ENCODE assay signal across 1 cellular context in the genomic region with DNA sequence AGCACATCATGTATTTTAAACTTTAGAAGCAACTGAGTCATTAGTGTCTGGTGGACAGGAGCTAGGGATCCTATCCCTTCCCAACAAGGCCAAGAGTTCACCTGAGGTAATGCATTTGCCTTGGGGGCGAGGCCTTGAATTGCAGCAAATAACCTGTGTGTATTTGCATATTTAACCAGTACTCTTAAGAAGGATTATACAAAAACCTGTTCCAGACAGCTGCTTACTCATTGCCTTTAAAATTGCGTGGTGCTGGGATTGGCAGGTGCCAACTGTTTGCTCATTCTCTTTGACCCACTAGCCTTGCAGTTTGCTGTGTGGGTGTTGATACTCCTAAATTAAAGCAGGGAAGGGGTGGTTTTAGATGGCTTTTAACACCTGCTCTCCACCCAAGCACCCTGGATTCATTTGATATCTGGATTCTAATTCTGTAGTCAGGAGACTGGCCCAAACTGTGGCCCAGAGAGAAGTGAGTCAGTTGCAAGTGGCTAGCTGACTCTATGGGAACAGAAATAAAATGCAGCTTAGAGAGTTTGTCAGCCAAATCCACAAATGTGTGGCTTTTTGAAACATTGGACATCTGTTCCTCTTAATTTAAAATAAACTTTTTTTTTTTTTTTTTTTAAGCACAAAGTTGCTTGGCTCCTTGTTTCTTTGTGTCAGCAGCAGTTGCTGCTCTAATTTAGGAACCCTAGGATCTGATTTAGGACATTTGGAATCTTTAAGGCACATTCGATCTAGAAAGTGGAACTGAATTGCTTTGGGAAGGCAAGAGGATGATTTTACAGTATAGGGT.
TF ChIP-seq lines count a peak whose summit lies in the region.

No MANE protein-coding gene starts in this region.

TF ChIP-seq in HepG2, 621 proteins besides CTCF, POLR2A, EP300 and RAD21 (continued from another document and continues in another):
- TF ChIP-seq, protein P1, sequence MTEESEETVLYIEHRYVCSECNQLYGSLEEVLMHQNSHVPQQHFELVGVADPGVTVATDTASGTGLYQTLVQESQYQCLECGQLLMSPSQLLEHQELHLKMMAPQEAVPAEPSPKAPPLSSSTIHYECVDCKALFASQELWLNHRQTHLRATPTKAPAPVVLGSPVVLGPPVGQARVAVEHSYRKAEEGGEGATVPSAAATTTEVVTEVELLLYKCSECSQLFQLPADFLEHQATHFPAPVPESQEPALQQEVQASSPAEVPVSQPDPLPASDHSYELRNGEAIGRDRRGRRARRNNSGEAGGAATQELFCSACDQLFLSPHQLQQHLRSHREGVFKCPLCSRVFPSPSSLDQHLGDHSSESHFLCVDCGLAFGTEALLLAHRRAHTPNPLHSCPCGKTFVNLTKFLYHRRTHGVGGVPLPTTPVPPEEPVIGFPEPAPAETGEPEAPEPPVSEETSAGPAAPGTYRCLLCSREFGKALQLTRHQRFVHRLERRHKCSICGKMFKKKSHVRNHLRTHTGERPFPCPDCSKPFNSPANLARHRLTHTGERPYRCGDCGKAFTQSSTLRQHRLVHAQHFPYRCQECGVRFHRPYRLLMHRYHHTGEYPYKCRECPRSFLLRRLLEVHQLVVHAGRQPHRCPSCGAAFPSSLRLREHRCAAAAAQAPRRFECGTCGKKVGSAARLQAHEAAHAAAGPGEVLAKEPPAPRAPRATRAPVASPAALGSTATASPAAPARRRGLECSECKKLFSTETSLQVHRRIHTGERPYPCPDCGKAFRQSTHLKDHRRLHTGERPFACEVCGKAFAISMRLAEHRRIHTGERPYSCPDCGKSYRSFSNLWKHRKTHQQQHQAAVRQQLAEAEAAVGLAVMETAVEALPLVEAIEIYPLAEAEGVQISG (CRISPR knock-in tag; IDR thresholded peaks at IDR 0.05), result no peak
- TF ChIP-seq, protein P2, sequence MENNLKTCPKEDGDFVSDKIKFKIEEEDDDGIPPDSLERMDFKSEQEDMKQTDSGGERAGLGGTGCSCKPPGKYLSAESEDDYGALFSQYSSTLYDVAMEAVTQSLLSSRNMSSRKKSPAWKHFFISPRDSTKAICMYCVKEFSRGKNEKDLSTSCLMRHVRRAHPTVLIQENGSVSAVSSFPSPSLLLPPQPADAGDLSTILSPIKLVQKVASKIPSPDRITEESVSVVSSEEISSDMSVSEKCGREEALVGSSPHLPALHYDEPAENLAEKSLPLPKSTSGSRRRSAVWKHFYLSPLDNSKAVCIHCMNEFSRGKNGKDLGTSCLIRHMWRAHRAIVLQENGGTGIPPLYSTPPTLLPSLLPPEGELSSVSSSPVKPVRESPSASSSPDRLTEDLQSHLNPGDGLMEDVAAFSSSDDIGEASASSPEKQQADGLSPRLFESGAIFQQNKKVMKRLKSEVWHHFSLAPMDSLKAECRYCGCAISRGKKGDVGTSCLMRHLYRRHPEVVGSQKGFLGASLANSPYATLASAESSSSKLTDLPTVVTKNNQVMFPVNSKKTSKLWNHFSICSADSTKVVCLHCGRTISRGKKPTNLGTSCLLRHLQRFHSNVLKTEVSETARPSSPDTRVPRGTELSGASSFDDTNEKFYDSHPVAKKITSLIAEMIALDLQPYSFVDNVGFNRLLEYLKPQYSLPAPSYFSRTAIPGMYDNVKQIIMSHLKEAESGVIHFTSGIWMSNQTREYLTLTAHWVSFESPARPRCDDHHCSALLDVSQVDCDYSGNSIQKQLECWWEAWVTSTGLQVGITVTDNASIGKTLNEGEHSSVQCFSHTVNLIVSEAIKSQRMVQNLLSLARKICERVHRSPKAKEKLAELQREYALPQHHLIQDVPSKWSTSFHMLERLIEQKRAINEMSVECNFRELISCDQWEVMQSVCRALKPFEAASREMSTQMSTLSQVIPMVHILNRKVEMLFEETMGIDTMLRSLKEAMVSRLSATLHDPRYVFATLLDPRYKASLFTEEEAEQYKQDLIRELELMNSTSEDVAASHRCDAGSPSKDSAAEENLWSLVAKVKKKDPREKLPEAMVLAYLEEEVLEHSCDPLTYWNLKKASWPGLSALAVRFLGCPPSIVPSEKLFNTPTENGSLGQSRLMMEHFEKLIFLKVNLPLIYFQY (CRISPR knock-in tag; IDR thresholded peaks at IDR 0.05; ENCODE audit: borderline replicate concordance), result no peak
- no peak for TF ChIP-seq ZSCAN29 (CRISPR knock-in tag; conservative IDR thresholded peaks at IDR 0.05)
- no peak for TF ChIP-seq TBP (CRISPR knock-in tag; IDR thresholded peaks at IDR 0.05)
- TF ChIP-seq THAP11 (CRISPR knock-in tag; IDR thresholded peaks at IDR 0.05), result peak; percentile 6
- no peak for TF ChIP-seq REXO4 (CRISPR knock-in tag; IDR thresholded peaks at IDR 0.05; ENCODE audit: borderline replicate concordance)
- TF ChIP-seq SP4 (CRISPR knock-in tag; IDR thresholded peaks at IDR 0.05), result no peak
- no peak; the same call in 1 of the 2 replicates for TF ChIP-seq ZGPAT (CRISPR knock-in tag; IDR thresholded peaks at IDR 0.05)
- peak; percentile 79 for TF ChIP-seq CHD4 (IDR thresholded peaks at IDR 0.05; ENCODE audit: borderline replicate concordance, low read length)
- TF ChIP-seq KLF15 (CRISPR knock-in tag; IDR thresholded peaks at IDR 0.05; ENCODE audit: borderline replicate concordance), result no peak
- TF ChIP-seq KDM4B (CRISPR knock-in tag; IDR thresholded peaks at IDR 0.05), result no peak
- TF ChIP-seq HDAC2 (CRISPR knock-in tag; IDR thresholded peaks at IDR 0.05), result peak; percentile 46
- TF ChIP-seq, protein P3, sequence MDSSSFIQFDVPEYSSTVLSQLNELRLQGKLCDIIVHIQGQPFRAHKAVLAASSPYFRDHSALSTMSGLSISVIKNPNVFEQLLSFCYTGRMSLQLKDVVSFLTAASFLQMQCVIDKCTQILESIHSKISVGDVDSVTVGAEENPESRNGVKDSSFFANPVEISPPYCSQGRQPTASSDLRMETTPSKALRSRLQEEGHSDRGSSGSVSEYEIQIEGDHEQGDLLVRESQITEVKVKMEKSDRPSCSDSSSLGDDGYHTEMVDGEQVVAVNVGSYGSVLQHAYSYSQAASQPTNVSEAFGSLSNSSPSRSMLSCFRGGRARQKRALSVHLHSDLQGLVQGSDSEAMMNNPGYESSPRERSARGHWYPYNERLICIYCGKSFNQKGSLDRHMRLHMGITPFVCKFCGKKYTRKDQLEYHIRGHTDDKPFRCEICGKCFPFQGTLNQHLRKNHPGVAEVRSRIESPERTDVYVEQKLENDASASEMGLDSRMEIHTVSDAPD (CRISPR knock-in tag; IDR thresholded peaks at IDR 0.05), result no peak
- no peak for TF ChIP-seq ZNF264 (CRISPR knock-in tag; IDR thresholded peaks at IDR 0.05)
- TF ChIP-seq ZNF101 (CRISPR knock-in tag; IDR thresholded peaks at IDR 0.05; ENCODE audit: borderline replicate concordance, low read depth), result no peak
- TF ChIP-seq GLMP (CRISPR knock-in tag; IDR thresholded peaks at IDR 0.05; ENCODE audit: borderline replicate concordance), result no peak
- no peak for TF ChIP-seq ZBTB7A (CRISPR knock-in tag; IDR thresholded peaks at IDR 0.05)
- TF ChIP-seq DNMT3B (CRISPR knock-in tag; conservative IDR thresholded peaks at IDR 0.05), result peak; percentile 48; the same call in 1 of the 2 replicates
- TF ChIP-seq, protein P4, sequence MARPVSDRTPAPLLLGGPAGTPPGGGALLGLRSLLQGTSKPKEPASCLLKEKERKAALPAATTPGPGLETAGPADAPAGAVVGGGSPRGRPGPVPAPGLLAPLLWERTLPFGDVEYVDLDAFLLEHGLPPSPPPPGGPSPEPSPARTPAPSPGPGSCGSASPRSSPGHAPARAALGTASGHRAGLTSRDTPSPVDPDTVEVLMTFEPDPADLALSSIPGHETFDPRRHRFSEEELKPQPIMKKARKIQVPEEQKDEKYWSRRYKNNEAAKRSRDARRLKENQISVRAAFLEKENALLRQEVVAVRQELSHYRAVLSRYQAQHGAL (CRISPR knock-in tag; IDR thresholded peaks at IDR 0.05; ENCODE audit: not compliant biosample characterization), result no peak
- TF ChIP-seq ZHX1 (CRISPR knock-in tag; IDR thresholded peaks at IDR 0.05; ENCODE audit: low read depth), result no peak
- TF ChIP-seq REL (CRISPR knock-in tag; conservative IDR thresholded peaks at IDR 0.05), result no peak
- 0 out of 2 replicates have a peak, but pooled peaks have one; percentile 5 for TF ChIP-seq PAX8 (CRISPR knock-in tag; IDR thresholded peaks at IDR 0.05; ENCODE audit: borderline replicate concordance)
- TF ChIP-seq, protein P5, sequence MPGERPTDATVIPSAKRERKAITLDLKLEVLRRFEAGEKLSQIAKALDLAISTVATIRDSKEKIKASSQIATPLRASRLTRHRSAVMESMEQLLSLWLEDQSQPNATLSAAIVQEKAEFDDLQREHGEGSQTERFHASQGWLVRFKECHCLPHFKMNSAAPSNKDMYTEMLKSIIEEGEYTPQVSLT (CRISPR knock-in tag; IDR thresholded peaks at IDR 0.05; ENCODE audit: borderline replicate concordance, low read depth), result no peak
- TF ChIP-seq HDAC6 (IDR thresholded peaks at IDR 0.05; ENCODE audit: low read depth, low read length), result peak; percentile 65; the same call in 1 of the 2 replicates
- 0 out of 2 replicates have a peak, but pooled peaks have one; percentile 22 for TF ChIP-seq TEF (CRISPR knock-in tag; IDR thresholded peaks at IDR 0.05)
- peak; percentile 93 for TF ChIP-seq RARA (CRISPR knock-in tag; IDR thresholded peaks at IDR 0.05)
